Comparison of ENCODE assay signal across 8 cellular contexts in the genomic region with DNA sequence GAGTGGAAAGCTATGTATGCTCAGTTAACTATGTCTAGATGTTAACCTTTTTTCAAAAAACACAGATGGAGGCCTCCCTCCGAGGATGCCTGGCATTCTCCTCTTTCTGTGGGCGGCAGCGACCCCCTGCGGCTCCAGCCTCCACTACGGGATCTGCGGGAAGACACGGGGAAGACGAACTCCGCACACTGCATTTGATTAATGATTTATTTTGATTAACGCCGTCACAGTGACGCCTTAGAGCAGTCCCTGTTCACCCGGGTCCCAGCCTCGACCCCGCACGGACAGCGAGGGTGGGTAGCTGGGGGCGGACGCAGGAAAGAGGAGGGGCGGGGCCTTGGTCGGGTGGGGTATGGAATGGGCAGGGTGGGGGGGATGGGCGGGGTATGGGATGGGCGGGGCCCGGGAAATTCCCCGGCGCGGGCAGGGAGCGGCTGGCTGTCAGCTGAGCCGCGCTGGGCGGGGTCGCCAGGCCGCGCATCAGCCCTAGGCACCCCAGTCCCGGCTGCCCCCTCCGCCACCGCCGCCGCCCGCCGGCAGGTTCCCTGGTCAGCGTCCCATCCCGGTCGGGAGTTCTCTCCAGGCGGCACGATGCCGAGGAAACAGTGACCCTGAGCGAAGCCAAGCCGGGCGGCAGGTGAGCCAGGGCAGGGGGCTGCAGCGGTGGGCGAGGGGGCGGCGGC. TPM values are rescaled to one million over a fixed set of nuclear protein-coding genes. Genes with fewer than 3 reads are reported as not detected.
A peak's percentile ranks its signal among the peaks of the same experiment; 100 is the strongest.
DNase-seq lines count a peak whose midpoint lies in the region; ATAC-seq and TF ChIP-seq lines count a peak whose summit lies in the region.

A gene (plus strand): TSS at position 498 of the 683 bp plus-strand sequence. CDS start 8,960 bp downstream, outside the sequence.

- TF ChIP-seq POLR2A in right lobe of liver (IDR thresholded peaks at IDR 0.05) = peak; percentile 72

- no peaks in the 10 kb centered on the region for H3K9me3 ChIP-seq in AG04450 (ENCODE audit: control insufficient read depth, insufficient read depth, low read length)
- no peaks in the 10 kb centered on the region for H3K9me3 ChIP-seq in right lobe of liver

- H3K4me1 ChIP-seq in right lobe of liver = peaks cover 0 to 21% (median 6%) of the 10 kb centered on the region in 4 donors

- H3K36me3 ChIP-seq in right lobe of liver = no peaks in the 10 kb centered on the region

- DNase-seq in AG04450 (ENCODE audit: low read depth, low spot score) (peak; percentile 59), NCI-H345 (lab: John Stamatoyannopoulos, UW) (peak; percentile 81), dorsolateral prefrontal cortex (peak; percentile 62 to 87 (median 74)), right lobe of liver (peak; percentile 81 to 89 (median 85))
- peak; percentile 80 to 82 for DNase-seq in activated CD4-positive, alpha-beta T cell treated with anti-CD3 and anti-CD28 coated beads, Interleukin-2, amount 50 U/mL, for 48 hours
- DNase-seq in stimulated activated CD4-positive, alpha-beta T cell treated with anti-CD3 and anti-CD28 coated beads, Interleukin-4, amount 100 ng/mL, for 48 hours (ENCODE audit: low read depth in 2 of 2) = peak; percentile 62 to 76

- ATAC-seq in GM18867 (IDR thresholded peaks at IDR 0.05; ENCODE audit: unreplicated experiment) (peak; percentile 74), HG03103 (IDR thresholded peaks at IDR 0.05; ENCODE audit: low read depth, unreplicated experiment) (peak; percentile 57), right lobe of liver (peak; percentile 70 to 86 (median 75))

- H3K27ac ChIP-seq in AG04450 (ENCODE audit: low read depth, low read length) (peak within 1 kb of the TSS; percentile 82), dorsolateral prefrontal cortex (peak within 1 kb of the TSS; percentile 84 to 99 (median 96)), right lobe of liver (peak within 1 kb of the TSS; percentile 87 to 97 (median 91))

- intact Hi-C loops in dorsolateral prefrontal cortex (cut with DNase I) = loop anchor here (5.0 to 10.0 kb wide), 5 partner anchors 62 to 903 kb away; a partner anchor contains a TSS
- intact Hi-C loops in right lobe of liver (cut with DNase I) = no loop called here

- H3K27me3 ChIP-seq in AG04450 (ENCODE audit: control insufficient read depth, insufficient read depth, low read length) = no peaks in the 10 kb centered on the region
- no peaks in the 10 kb centered on the region for H3K27me3 ChIP-seq in dorsolateral prefrontal cortex
- H3K27me3 ChIP-seq in right lobe of liver = no peaks in the 10 kb centered on the region

- H3K4me3 ChIP-seq in AG04450 (ENCODE audit: low read depth, low read length) (peak within 1 kb of the TSS; percentile 88), dorsolateral prefrontal cortex (peak within 1 kb of the TSS; percentile 75 to 99 (median 93)), right lobe of liver (peak within 1 kb of the TSS; percentile 84 to 91 (median 91))

- 0% methylated on average over 17 of the region's 54 CpGs for WGBS in right lobe of liver (ENCODE audit: insufficient coverage, low coverage, low lambda C conversion rate, missing lambda C conversion rate)

- TF ChIP-seq CTCF in AG04450 (IDR thresholded peaks at IDR 0.05; ENCODE audit: low read depth, low read length) (peak; percentile 79), dorsolateral prefrontal cortex (IDR thresholded peaks at IDR 0.05 in 54 of 56, conservative IDR thresholded peaks at IDR 0.05 in 2 of 56; ENCODE audit: low read depth in 1 of 56, partially characterized antibody in 56 of 56) (peak in 55 of 56 donors; percentile 48 to 79 (median 67)), right lobe of liver (IDR thresholded peaks at IDR 0.05) (peak; percentile 57 to 70 (median 62))

- CTCF ChIA-PET in AG04450 (lab: Charles Lee) = interaction anchor here (0.6 to 2.5 kb wide), 33 partner anchors 12 to 904 kb away, joined by 3 to 17 read pairs (median 4); a partner anchor contains a TSS

- POLR2A ChIA-PET in AG04450 (lab: Yijun Ruan, JAX) = interaction anchor here (0.5 kb wide), 1 partner anchor 10 kb away, joined by 7 read pairs; no protein-coding TSS in a partner anchor

RNA-seq across cellular contexts. Expression of the gene that starts here (rescaled TPM):
- polyA plus RNA-seq in AG04450 (2011; rRNA removed) = 73.8 and 82.7 TPM in 2 replicates
- 88.1 and 89.4 TPM in 2 replicates for polyA minus RNA-seq in AG04450 (2011; rRNA and poly(A)+ RNA removed)
- total RNA-seq in dorsolateral prefrontal cortex (100 to 1,000 TPM in 110 of 120 experiments, 10 to 100 TPM in 10; 84.3 to 188 (median 136) TPM), right lobe of liver (10 to 100 TPM; 30.4 to 70.7 (median 36.9) TPM)

Comparison
In these comparisons a context has a peak if more than half of its experiments do, and no peak if none do; other contexts are left out.
1. Peak in every context shown above with its lines: DNase-seq, ATAC-seq, H3K4me3 ChIP-seq and H3K27ac ChIP-seq.
2. intact Hi-C loops: an anchor here in dorsolateral prefrontal cortex (5.0 to 10.0 kb wide); none called in right lobe of liver.